ENCODE assay signal across 22 cellular contexts in the genomic region with DNA sequence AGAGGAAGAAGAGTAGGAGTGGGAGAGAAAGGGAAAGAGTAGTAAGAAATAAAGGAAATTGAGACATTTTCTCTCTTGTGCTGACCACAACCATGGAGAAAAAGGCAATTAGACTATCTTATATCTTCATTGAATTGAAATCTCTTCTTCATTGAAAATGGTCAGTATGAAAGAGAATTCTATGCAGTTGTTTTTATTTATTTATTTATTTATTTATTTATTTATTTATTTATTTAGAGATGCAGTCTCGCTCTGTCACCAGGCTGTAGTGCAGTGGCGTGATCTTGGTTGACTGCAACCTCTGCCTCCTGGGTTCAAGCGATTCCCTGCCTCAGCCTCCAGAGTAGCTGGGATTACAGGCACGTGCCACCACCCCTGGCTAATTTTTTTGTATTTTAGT.
DNase-seq lines count a peak whose midpoint lies in the region; ATAC-seq and TF ChIP-seq lines count a peak whose summit lies in the region.
"Had no signal": no experiment of that assay in that cellular context is flagged by ENCODE, and none has a peak within 500 bp of the region (broad histone marks: within the 10 kb centered on the region; RNA-seq: fewer than 3 reads in every experiment).

No MANE protein-coding gene starts in this region.

- no peaks in the 10 kb centered on the region for H3K27me3 ChIP-seq in dorsolateral prefrontal cortex
- no peaks in the 10 kb centered on the region for H3K27me3 ChIP-seq in thyroid gland
- H3K27me3 ChIP-seq: SJSA1 had no signal

- no peak overlapping the region for H3K4me3 Mint-ChIP-seq in T-helper 1 cell treated with Interleukin-12 subunit alpha and Interleukin-12 subunit beta and Interleukin-4 antibody, amounts not matched to agents 30 μg/mL and 1 μg/mL, for 36 hours
- no peak overlapping the region for H3K4me3 Mint-ChIP-seq in activated T-helper 1 cell treated with anti-CD3 and anti-CD28 coated beads, Interleukin-12 subunit alpha, Interleukin-12 subunit beta, Interleukin-2, Interleukin-4 antibody, amounts not matched to agents 30 ng/mL and 10 ng/mL and 1 ng/mL, durations not matched to agents 14 hours and 24 hours and 36 hours
- H3K4me3 Mint-ChIP-seq in activated CD8-positive, alpha-beta T cell treated with anti-CD3 and anti-CD28 coated beads, Interleukin-2, amount 10 ng/mL, durations not matched to agents 7 days and 5 days = no peak overlapping the region
- H3K4me3 Mint-ChIP-seq: HFFc6 had no signal

- peak overlapping the region; percentile 50 for H3K27ac Mint-ChIP-seq in T-helper 1 cell treated with Interleukin-12 subunit alpha and Interleukin-12 subunit beta and Interleukin-4 antibody, amounts not matched to agents 30 μg/mL and 1 μg/mL, for 36 hours
- peak overlapping the region; percentile 5 for H3K27ac Mint-ChIP-seq in activated T-helper 1 cell treated with anti-CD3 and anti-CD28 coated beads, Interleukin-12 subunit alpha, Interleukin-12 subunit beta, Interleukin-2, Interleukin-4 antibody, amounts not matched to agents 30 ng/mL and 10 ng/mL and 1 ng/mL, durations not matched to agents 14 hours and 24 hours and 36 hours
- no peak overlapping the region for H3K27ac Mint-ChIP-seq in activated CD8-positive, alpha-beta T cell treated with anti-CD3 and anti-CD28 coated beads, Interleukin-2, amount 10 ng/mL, durations not matched to agents 7 days and 5 days
- H3K27ac Mint-ChIP-seq: HFFc6 had no signal

- CTCF ChIA-PET in activated CD8-positive, alpha-beta T cell treated with anti-CD3 and anti-CD28 coated beads, Interleukin-2, amount 10 ng/mL, durations not matched to agents 7 days and 5 days (lab: Charles Lee) = interaction anchor here (1.1 kb wide), 1 partner anchor 44 kb away, joined by 4 read pairs; no protein-coding TSS in a partner anchor

- no peak for ATAC-seq in activated CD8-positive, alpha-beta T cell treated with anti-CD3 and anti-CD28 coated beads, Interleukin-2, amount 10 ng/mL, durations not matched to agents 7 days and 5 days
- ATAC-seq: PC-3 had no signal

- TF ChIP-seq POLR2A in thyroid gland (IDR thresholded peaks at IDR 0.05) = no peak

- WGBS in thyroid gland, 2 donors = 95 to 97% methylated on average over 4 of the region's 4 CpGs

- TF ChIP-seq CTCF in dorsolateral prefrontal cortex (IDR thresholded peaks at IDR 0.05 in 54 of 56, conservative IDR thresholded peaks at IDR 0.05 in 2 of 56; ENCODE audit: low read depth in 1 of 56, partially characterized antibody in 56 of 56) (no peak), thyroid gland (IDR thresholded peaks at IDR 0.05) (no peak)

- no peaks in the 10 kb centered on the region for H3K4me1 ChIP-seq in thyroid gland
- H3K4me1 ChIP-seq: SJSA1 had no signal

- peaks cover 21% of the 10 kb centered on the region for H3K9me3 Mint-ChIP-seq in T-helper 1 cell treated with Interleukin-12 subunit alpha and Interleukin-12 subunit beta and Interleukin-4 antibody, amounts not matched to agents 30 μg/mL and 1 μg/mL, for 36 hours
- H3K9me3 Mint-ChIP-seq in activated T-helper 1 cell treated with anti-CD3 and anti-CD28 coated beads, Interleukin-12 subunit alpha, Interleukin-12 subunit beta, Interleukin-2, Interleukin-4 antibody, amounts not matched to agents 30 ng/mL and 10 ng/mL and 1 ng/mL, durations not matched to agents 14 hours and 24 hours and 36 hours = peaks cover 24% of the 10 kb centered on the region
- H3K9me3 Mint-ChIP-seq in activated CD8-positive, alpha-beta T cell treated with anti-CD3 and anti-CD28 coated beads, Interleukin-2, amount 10 ng/mL, durations not matched to agents 7 days and 5 days (ENCODE audit: insufficient read depth) = peaks cover 4% of the 10 kb centered on the region
- H3K9me3 Mint-ChIP-seq: HFFc6 had no signal

- no peak overlapping the region for H3K4me3 ChIP-seq in dorsolateral prefrontal cortex
- no peak overlapping the region for H3K4me3 ChIP-seq in thyroid gland (replicated peaks in 1 of 3)
- H3K4me3 ChIP-seq: SJSA1 had no signal

- intact Hi-C loops in activated T-helper 1 cell treated with anti-CD3 and anti-CD28 coated beads, Interleukin-12 subunit alpha, Interleukin-12 subunit beta, Interleukin-2, Interleukin-4 antibody, amounts not matched to agents 30 ng/mL and 10 ng/mL and 1 ng/mL, durations not matched to agents 14 hours and 24 hours and 36 hours (cut with micrococcal nuclease) = loop anchor here (2.0 kb wide), 1 partner anchor 17 kb away; no protein-coding TSS in a partner anchor
- intact Hi-C loops in dorsolateral prefrontal cortex (cut with DNase I) (no loop called here), thyroid gland (cut with DNase I) (no loop called here)

- no peaks in the 10 kb centered on the region for H3K27me3 Mint-ChIP-seq in T-helper 1 cell treated with Interleukin-12 subunit alpha and Interleukin-12 subunit beta and Interleukin-4 antibody, amounts not matched to agents 30 μg/mL and 1 μg/mL, for 36 hours (ENCODE audit: low read depth)
- peaks cover 2% of the 10 kb centered on the region for H3K27me3 Mint-ChIP-seq in activated T-helper 1 cell treated with anti-CD3 and anti-CD28 coated beads, Interleukin-12 subunit alpha, Interleukin-12 subunit beta, Interleukin-2, Interleukin-4 antibody, amounts not matched to agents 30 ng/mL and 10 ng/mL and 1 ng/mL, durations not matched to agents 14 hours and 24 hours and 36 hours (ENCODE audit: insufficient read depth)
- no peaks in the 10 kb centered on the region for H3K27me3 Mint-ChIP-seq in activated CD8-positive, alpha-beta T cell treated with anti-CD3 and anti-CD28 coated beads, Interleukin-2, amount 10 ng/mL, durations not matched to agents 7 days and 5 days (ENCODE audit: low read depth)

- DNase-seq in T-helper 1 cell (no peak), dorsolateral prefrontal cortex (no peak), superior temporal gyrus (ENCODE audit: extremely low spot score) (peak; percentile 8), thyroid gland (no peak), NCI-H2029 treated with DMSO at 0.1 percent for 48 hours (lab: John Stamatoyannopoulos, UW) (no peak)
- no peak for DNase-seq in activated T-helper 1 cell treated with anti-CD3 and anti-CD28 coated beads, Interleukin-12 subunit alpha, Interleukin-12 subunit beta, Interleukin-2, Interleukin-4 antibody, amounts not matched to agents 30 ng/mL and 10 ng/mL and 1 ng/mL, durations not matched to agents 14 hours and 24 hours and 36 hours (ENCODE audit: low spot score)
- DNase-seq in activated CD8-positive, alpha-beta T cell treated with anti-CD3 and anti-CD28 coated beads, Interleukin-2, amount 10 ng/mL, durations not matched to agents 7 days and 5 days = no peak
- DNase-seq: Calu3; H7; HFFc6; KG1; MM.1S; NCI-H2029; NCI-H446 treated with DMSO at 0.1 percent for 48 hours; NCI-H526; NCI-H82; NK-92 treated with Interleukin-12 subunit alpha and Interleukin-12 subunit beta, amount 100 ng/mL, for 24 hours; PC-3; Right ventricle myocardium superior had no signal

- H3K4me1 Mint-ChIP-seq in T-helper 1 cell treated with Interleukin-12 subunit alpha and Interleukin-12 subunit beta and Interleukin-4 antibody, amounts not matched to agents 30 μg/mL and 1 μg/mL, for 36 hours (ENCODE audit: low read depth) = peaks cover 60% of the 10 kb centered on the region
- H3K4me1 Mint-ChIP-seq in activated T-helper 1 cell treated with anti-CD3 and anti-CD28 coated beads, Interleukin-12 subunit alpha, Interleukin-12 subunit beta, Interleukin-2, Interleukin-4 antibody, amounts not matched to agents 30 ng/mL and 10 ng/mL and 1 ng/mL, durations not matched to agents 14 hours and 24 hours and 36 hours (ENCODE audit: low read depth) = peaks cover 68% of the 10 kb centered on the region
- peaks cover 50% of the 10 kb centered on the region for H3K4me1 Mint-ChIP-seq in activated CD8-positive, alpha-beta T cell treated with anti-CD3 and anti-CD28 coated beads, Interleukin-2, amount 10 ng/mL, durations not matched to agents 7 days and 5 days (ENCODE audit: low read depth)

- peaks cover 28% of the 10 kb centered on the region for H3K36me3 Mint-ChIP-seq in T-helper 1 cell treated with Interleukin-12 subunit alpha and Interleukin-12 subunit beta and Interleukin-4 antibody, amounts not matched to agents 30 μg/mL and 1 μg/mL, for 36 hours (ENCODE audit: low read depth)
- H3K36me3 Mint-ChIP-seq in activated T-helper 1 cell treated with anti-CD3 and anti-CD28 coated beads, Interleukin-12 subunit alpha, Interleukin-12 subunit beta, Interleukin-2, Interleukin-4 antibody, amounts not matched to agents 30 ng/mL and 10 ng/mL and 1 ng/mL, durations not matched to agents 14 hours and 24 hours and 36 hours (ENCODE audit: low read depth) = peaks cover 22% of the 10 kb centered on the region
- peaks cover 33% of the 10 kb centered on the region for H3K36me3 Mint-ChIP-seq in activated CD8-positive, alpha-beta T cell treated with anti-CD3 and anti-CD28 coated beads, Interleukin-2, amount 10 ng/mL, durations not matched to agents 7 days and 5 days (ENCODE audit: low read depth)

- POLR2A ChIA-PET in activated CD8-positive, alpha-beta T cell treated with anti-CD3 and anti-CD28 coated beads, Interleukin-2, amount 10 ng/mL, durations not matched to agents 7 days and 5 days (lab: Charles Lee) = no interaction called here

- H3K27ac ChIP-seq in dorsolateral prefrontal cortex = peak overlapping the region in 54 of 59 donors; percentile 13 to 99 (median 92)
- no peak overlapping the region for H3K27ac ChIP-seq in thyroid gland
- H3K27ac ChIP-seq: 22Rv1, SJSA1 had no signal

- H3K36me3 ChIP-seq in thyroid gland = no peaks in the 10 kb centered on the region
- H3K36me3 ChIP-seq: SJSA1 had no signal

- no peaks in the 10 kb centered on the region for H3K9me3 ChIP-seq in thyroid gland
- H3K9me3 ChIP-seq: SJSA1 had no signal

Comparison
In these comparisons a context has a peak if more than half of its experiments do, and no peak if none do; other contexts are left out.
1. H3K27ac ChIP-seq: peak in dorsolateral prefrontal cortex (54 of 59); none in thyroid gland (0 of 3).